ENCODE assay signal across 7 cellular contexts in the genomic region with DNA sequence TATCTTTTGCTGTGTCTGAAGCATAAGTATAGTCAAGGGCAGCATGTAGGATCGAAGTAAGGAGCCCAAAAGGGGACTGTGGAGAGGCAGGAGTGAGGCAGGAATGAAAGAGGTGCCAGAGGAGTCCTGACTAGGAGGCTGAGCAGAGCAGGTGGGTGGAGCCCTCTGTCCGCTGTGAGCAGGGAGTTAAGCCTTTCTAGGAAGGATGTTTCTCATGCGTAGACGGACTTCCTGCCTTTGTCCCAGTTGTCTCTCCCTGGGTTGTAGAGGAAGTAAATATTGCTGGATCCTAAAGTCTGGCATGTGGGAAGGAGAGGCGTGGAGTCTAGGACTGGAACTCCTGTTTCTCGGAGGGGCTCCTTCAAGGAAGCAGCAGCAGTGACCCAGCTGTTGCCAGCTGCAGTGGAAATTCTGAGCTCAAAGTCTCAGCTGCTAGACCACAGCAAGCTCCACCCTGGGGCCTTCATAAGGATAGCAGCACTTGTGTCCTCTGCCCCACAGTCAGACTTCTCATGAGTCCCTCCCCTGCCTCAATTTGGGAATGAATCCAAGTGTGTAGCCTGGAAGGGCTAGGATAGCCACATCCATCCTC. TPM values are rescaled to one million over a fixed set of nuclear protein-coding genes. Genes with fewer than 3 reads are reported as not detected.
DNase-seq lines count a peak whose midpoint lies in the region; ATAC-seq, FAIRE-seq and TF ChIP-seq lines count a peak whose summit lies in the region.

No MANE protein-coding gene starts in this region.

- no peak for TF ChIP-seq POLR2A in GM12891 (IDR thresholded peaks at IDR 0.05; ENCODE audit: low read depth, low read length)

- intact Hi-C loops in natural killer cell (cut with micrococcal nuclease), result no loop called here

- no peaks in the 10 kb centered on the region for H3K27me3 Mint-ChIP-seq in natural killer cell (ENCODE audit: low read depth in 2 of 2)

- H3K27ac Mint-ChIP-seq in natural killer cell, result peak overlapping the region; percentile 9 to 70

- peaks cover 13 to 14% of the 10 kb centered on the region in 2 donors for H3K4me1 Mint-ChIP-seq in natural killer cell

- no peaks in the 10 kb centered on the region for H3K27me3 ChIP-seq in HL-60 (ENCODE audit: insufficient read depth, poor library complexity, severe bottlenecking)

- peak overlapping the region; percentile 17 for H3K4me3 Mint-ChIP-seq in natural killer cell

- DNase-seq in GM12891 (ENCODE audit: insufficient read length, low spot score) (peak; percentile 24), HL-60 (ENCODE audit: low read depth in 1 of 2, low spot score in 1 of 2) (peak; percentile 51 to 70), fibroblast of mammary gland (ENCODE audit: low read depth) (peak; percentile 74), natural killer cell (no peak)
- DNase-seq in activated CD4-positive, alpha-beta T cell treated with anti-CD3 and anti-CD28 coated beads, Interleukin-2, amount 50 U/mL, for 1 hour, result peak; percentile 18

- no peaks in the 10 kb centered on the region for H3K9me3 Mint-ChIP-seq in natural killer cell

- H3K36me3 Mint-ChIP-seq in natural killer cell, result no peaks in the 10 kb centered on the region

- ATAC-seq in natural killer cell, result peak; percentile 35 to 74 (median 57)
- no peak for ATAC-seq in HG03135 (IDR thresholded peaks at IDR 0.05; ENCODE audit: unreplicated experiment)
- no peak for ATAC-seq in SK-N-SH treated with all-trans-retinoic acid at 6 μM for 48 hours

- H3K27ac ChIP-seq in HL-60 (replicated peaks), result peak overlapping the region; percentile 20

- peak; percentile 76 for FAIRE-seq in GM12891 (lab: Jason Lieb, UNC)

- no peak overlapping the region for H3K4me3 ChIP-seq in HL-60 (replicated peaks; ENCODE audit: insufficient read depth, low read length)
- no peak overlapping the region for H3K4me3 ChIP-seq in fibroblast of mammary gland (ENCODE audit: control insufficient read depth, low read depth, low read length)

- no peak for TF ChIP-seq CTCF in HL-60 (IDR thresholded peaks at IDR 0.05; ENCODE audit: insufficient read depth, low read length)
- TF ChIP-seq CTCF in fibroblast of mammary gland (conservative IDR thresholded peaks at IDR 0.05; ENCODE audit: control insufficient read depth, insufficient read depth, low read depth, low read length), result no peak
- no peak for TF ChIP-seq CTCF in natural killer cell (IDR thresholded peaks at IDR 0.05)

TF ChIP-seq in GM12891, 5 proteins besides CTCF, POLR2A, EP300 and RAD21:
- TF ChIP-seq POLR2AphosphoS5 (IDR thresholded peaks at IDR 0.05; ENCODE audit: low read depth, low read length) (no peak), SPI1 (IDR thresholded peaks at IDR 0.05; ENCODE audit: low read depth, low read length) (0 out of 2 replicates have a peak, but pooled peaks have one; percentile 4)

TF ChIP-seq in SK-N-SH treated with all-trans-retinoic acid at 6 μM for 48 hours, 23 proteins besides CTCF, POLR2A, EP300 and RAD21:
- TF ChIP-seq ZFP30 (CRISPR knock-in tag; IDR thresholded peaks at IDR 0.05) (no peak), SNAI2 (CRISPR knock-in tag; IDR thresholded peaks at IDR 0.05) (no peak), PPARA (CRISPR knock-in tag; IDR thresholded peaks at IDR 0.05; ENCODE audit: borderline replicate concordance) (no peak), ARNTL (CRISPR knock-in tag; IDR thresholded peaks at IDR 0.05; ENCODE audit: borderline replicate concordance, low read depth) (no peak), ZNF565 (CRISPR knock-in tag; conservative IDR thresholded peaks at IDR 0.05; ENCODE audit: low read depth) (no peak), ISL1 (CRISPR knock-in tag; IDR thresholded peaks at IDR 0.05) (no peak), ZFP3 (CRISPR knock-in tag; IDR thresholded peaks at IDR 0.05) (no peak), RARB (CRISPR knock-in tag; IDR thresholded peaks at IDR 0.05) (no peak), ZNF8 (CRISPR knock-in tag; IDR thresholded peaks at IDR 0.05) (no peak), CSDC2 (CRISPR knock-in tag; IDR thresholded peaks at IDR 0.05) (no peak), OSR1 (CRISPR knock-in tag; IDR thresholded peaks at IDR 0.05) (no peak), ZNF70 (CRISPR knock-in tag; IDR thresholded peaks at IDR 0.05) (no peak)
- TF ChIP-seq, protein P1, sequence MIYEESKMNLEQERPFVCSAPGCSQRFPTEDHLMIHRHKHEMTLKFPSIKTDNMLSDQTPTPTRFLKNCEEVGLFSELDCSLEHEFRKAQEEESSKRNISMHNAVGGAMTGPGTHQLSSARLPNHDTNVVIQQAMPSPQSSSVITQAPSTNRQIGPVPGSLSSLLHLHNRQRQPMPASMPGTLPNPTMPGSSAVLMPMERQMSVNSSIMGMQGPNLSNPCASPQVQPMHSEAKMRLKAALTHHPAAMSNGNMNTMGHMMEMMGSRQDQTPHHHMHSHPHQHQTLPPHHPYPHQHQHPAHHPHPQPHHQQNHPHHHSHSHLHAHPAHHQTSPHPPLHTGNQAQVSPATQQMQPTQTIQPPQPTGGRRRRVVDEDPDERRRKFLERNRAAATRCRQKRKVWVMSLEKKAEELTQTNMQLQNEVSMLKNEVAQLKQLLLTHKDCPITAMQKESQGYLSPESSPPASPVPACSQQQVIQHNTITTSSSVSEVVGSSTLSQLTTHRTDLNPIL (CRISPR knock-in tag; IDR thresholded peaks at IDR 0.05; ENCODE audit: low read depth), result no peak
- TF ChIP-seq, protein P2, sequence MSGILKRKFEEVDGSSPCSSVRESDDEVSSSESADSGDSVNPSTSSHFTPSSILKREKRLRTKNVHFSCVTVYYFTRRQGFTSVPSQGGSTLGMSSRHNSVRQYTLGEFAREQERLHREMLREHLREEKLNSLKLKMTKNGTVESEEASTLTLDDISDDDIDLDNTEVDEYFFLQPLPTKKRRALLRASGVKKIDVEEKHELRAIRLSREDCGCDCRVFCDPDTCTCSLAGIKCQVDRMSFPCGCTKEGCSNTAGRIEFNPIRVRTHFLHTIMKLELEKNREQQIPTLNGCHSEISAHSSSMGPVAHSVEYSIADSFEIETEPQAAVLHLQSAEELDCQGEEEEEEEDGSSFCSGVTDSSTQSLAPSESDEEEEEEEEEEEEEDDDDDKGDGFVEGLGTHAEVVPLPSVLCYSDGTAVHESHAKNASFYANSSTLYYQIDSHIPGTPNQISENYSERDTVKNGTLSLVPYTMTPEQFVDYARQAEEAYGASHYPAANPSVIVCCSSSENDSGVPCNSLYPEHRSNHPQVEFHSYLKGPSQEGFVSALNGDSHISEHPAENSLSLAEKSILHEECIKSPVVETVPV (CRISPR knock-in tag; IDR thresholded peaks at IDR 0.05), result no peak
- TF ChIP-seq, protein P3, sequence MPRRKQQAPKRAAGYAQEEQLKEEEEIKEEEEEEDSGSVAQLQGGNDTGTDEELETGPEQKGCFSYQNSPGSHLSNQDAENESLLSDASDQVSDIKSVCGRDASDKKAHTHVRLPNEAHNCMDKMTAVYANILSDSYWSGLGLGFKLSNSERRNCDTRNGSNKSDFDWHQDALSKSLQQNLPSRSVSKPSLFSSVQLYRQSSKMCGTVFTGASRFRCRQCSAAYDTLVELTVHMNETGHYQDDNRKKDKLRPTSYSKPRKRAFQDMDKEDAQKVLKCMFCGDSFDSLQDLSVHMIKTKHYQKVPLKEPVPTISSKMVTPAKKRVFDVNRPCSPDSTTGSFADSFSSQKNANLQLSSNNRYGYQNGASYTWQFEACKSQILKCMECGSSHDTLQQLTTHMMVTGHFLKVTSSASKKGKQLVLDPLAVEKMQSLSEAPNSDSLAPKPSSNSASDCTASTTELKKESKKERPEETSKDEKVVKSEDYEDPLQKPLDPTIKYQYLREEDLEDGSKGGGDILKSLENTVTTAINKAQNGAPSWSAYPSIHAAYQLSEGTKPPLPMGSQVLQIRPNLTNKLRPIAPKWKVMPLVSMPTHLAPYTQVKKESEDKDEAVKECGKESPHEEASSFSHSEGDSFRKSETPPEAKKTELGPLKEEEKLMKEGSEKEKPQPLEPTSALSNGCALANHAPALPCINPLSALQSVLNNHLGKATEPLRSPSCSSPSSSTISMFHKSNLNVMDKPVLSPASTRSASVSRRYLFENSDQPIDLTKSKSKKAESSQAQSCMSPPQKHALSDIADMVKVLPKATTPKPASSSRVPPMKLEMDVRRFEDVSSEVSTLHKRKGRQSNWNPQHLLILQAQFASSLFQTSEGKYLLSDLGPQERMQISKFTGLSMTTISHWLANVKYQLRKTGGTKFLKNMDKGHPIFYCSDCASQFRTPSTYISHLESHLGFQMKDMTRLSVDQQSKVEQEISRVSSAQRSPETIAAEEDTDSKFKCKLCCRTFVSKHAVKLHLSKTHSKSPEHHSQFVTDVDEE (CRISPR knock-in tag; IDR thresholded peaks at IDR 0.05), result no peak
TF ChIP-seq in SK-N-SH treated with all-trans-retinoic acid at 6 μM for 48 hours: peak in this region for 0.

RNA-seq across cellular contexts. Expression of a gene that starts 44.0 kb away (rescaled TPM):
- 2.3 TPM for polyA plus RNA-seq in GM12891 (2012; ENCODE audit: low read depth, missing spikeins)
- 10 to 100 TPM; 10.8 to 16.5 (median 15.6) TPM for total RNA-seq in natural killer cell

Comparison
In these comparisons a context has a peak if more than half of its experiments do, and no peak if none do; other contexts are left out.
1. ATAC-seq: peak in natural killer cell (3 of 3); none in HG03135 (single experiment) and SK-N-SH treated with all-trans-retinoic acid at 6 μM for 48 hours (single experiment).